Comparison of ENCODE assay signal across 18 cellular contexts in genomic region chr4:75781328-75781727, GRCh38. TPM values are rescaled to one million over a fixed set of nuclear protein-coding genes. Genes with fewer than 3 reads are reported as not detected.
DNase-seq lines count a peak whose midpoint lies in the region; ATAC-seq, FAIRE-seq and TF ChIP-seq lines count a peak whose summit lies in the region.
"Had no signal": no experiment of that assay in that cellular context is flagged by ENCODE, and none has a peak within 500 bp of the region (broad histone marks: within the 10 kb centered on the region; RNA-seq: fewer than 3 reads in every experiment).

No MANE protein-coding gene starts in this region.

- H3F3A ChIP-seq in GM23248 (ENCODE audit: insufficient read depth): peaks cover 23% of the 10 kb centered on the region

- TF ChIP-seq CTCF in choroid plexus epithelial cell (conservative IDR thresholded peaks at IDR 0.05; ENCODE audit: low read depth, low read length) (no peak), foreskin fibroblast (IDR thresholded peaks at IDR 0.05; ENCODE audit: low read depth, low read length) (no peak)

- no peaks in the 10 kb centered on the region for H3K9me2 ChIP-seq in GM23248 (ENCODE audit: insufficient read depth)

- H2AFZ ChIP-seq in GM23248: no peak overlapping the region

- no peak for ATAC-seq in HG02588 (IDR thresholded peaks at IDR 0.05; ENCODE audit: unreplicated experiment)
- ATAC-seq: HCT116, HepG2, PC-3 had no signal

- H3K27ac ChIP-seq in GM23248 (peak overlapping the region; percentile 30), small intestine (ENCODE audit: low read depth in 1 of 2, low read length in 1 of 2) (no peak overlapping the region)

- no peaks in the 10 kb centered on the region for H3K9me3 ChIP-seq in GM23248 (ENCODE audit: low read depth)
- H3K9me3 ChIP-seq in small intestine (ENCODE audit: control insufficient read depth, low read depth): no peaks in the 10 kb centered on the region

- H4K20me1 ChIP-seq in GM23248 (ENCODE audit: insufficient read depth): no peaks in the 10 kb centered on the region

- H3K36me3 ChIP-seq in GM23248 (ENCODE audit: low read depth) (peaks cover 59% of the 10 kb centered on the region), small intestine (ENCODE audit: control insufficient read depth in 2 of 2, insufficient read depth in 2 of 2, low read length in 2 of 2) (peaks cover 7 to 24% of the 10 kb centered on the region in 2 donors)

- H3K4me2 ChIP-seq in GM23248 (ENCODE audit: unreplicated experiment): peak overlapping the region; percentile 24

- H3K4me3 ChIP-seq in GM23248 (no peak overlapping the region), choroid plexus epithelial cell (ENCODE audit: low read depth, low read length) (no peak overlapping the region), small intestine (ENCODE audit: low read depth in 1 of 2, low read length in 2 of 2) (no peak overlapping the region), foreskin fibroblast (ENCODE audit: low read depth in 1 of 2, low read length in 2 of 2) (no peak overlapping the region)

- H3K79me2 ChIP-seq in GM23248 (ENCODE audit: insufficient read depth): no peaks in the 10 kb centered on the region

- in situ Hi-C loops in GM23248 (cut with MboI): no loop called here

- H3K27me3 ChIP-seq in GM23248 (replicated peaks; ENCODE audit: insufficient read depth): no peaks in the 10 kb centered on the region
- no peaks in the 10 kb centered on the region for H3K27me3 ChIP-seq in small intestine (ENCODE audit: control insufficient read depth in 2 of 2, insufficient read depth in 2 of 2, low read length in 2 of 2)

- peak; percentile 40 for DNase-seq in GM23248
- DNase-seq in M059J (ENCODE audit: low read depth): peak; percentile 15
- DNase-seq in choroid plexus epithelial cell (ENCODE audit: low read depth): peak; percentile 27
- no peak for DNase-seq in small intestine
- DNase-seq in NOMO-1 (lab: John Stamatoyannopoulos, UW; ENCODE audit: unreplicated experiment in 2 of 2): no peak
- no peak for DNase-seq in foreskin fibroblast
- DNase-seq: DMS79, KG1, MV-4-11, NCI-H1694 treated with DMSO at 0.1 percent for 48 hours, NCI-H774, PC-3, RPMI8226, SHP77 treated with DMSO at 0.1 percent for 48 hours had no signal

- H3K4me1 ChIP-seq in GM23248 (ENCODE audit: insufficient read depth): peaks cover 15% of the 10 kb centered on the region
- H3K4me1 ChIP-seq in small intestine (ENCODE audit: control insufficient read depth in 2 of 2, insufficient read depth in 1 of 2, low read depth in 1 of 2, low read length in 1 of 2): no peaks in the 10 kb centered on the region

- no peak overlapping the region for H3K9ac ChIP-seq in GM23248

- FAIRE-seq in small intestine (lab: Jason Lieb, UNC): peak; percentile 5
- FAIRE-seq: G401.6, HepG2 had no signal

RNA-seq across cellular contexts. Expression of gene USO1, which starts 57.0 kb away (rescaled TPM):
- 117 and 208 TPM in 2 replicates for total RNA-seq in GM23248 (2014; rRNA removed; shearing (Covaris generic))
- polyA plus RNA-seq in GM23248 (2016; fragmentation: Nextera tagmentation; extraction: Ambion mirVana): 72.0 and 74.2 TPM in 2 replicates
- 43.6 and 60.4 TPM in 2 replicates for total RNA-seq in M059J (2014; rRNA removed; shearing (Covaris generic))
- polyA plus RNA-seq in small intestine: 10 to 100 TPM; 26.5 to 33.1 (median 33.1) TPM

Comparison
In these comparisons a context has a peak if more than half of its experiments do, and no peak if none do; other contexts are left out.
1. DNase-seq: peak in GM23248 (single experiment), M059J (single experiment) and choroid plexus epithelial cell (single experiment); none in small intestine (single experiment), NOMO-1 (0 of 2) and foreskin fibroblast (0 of 2).